ENCODE assay signal across 26 cellular contexts in genomic region chr2:25355270-25355669, GRCh38.
"Had no signal": no experiment of that assay in that cellular context is flagged by ENCODE, and none has a peak within 500 bp of the region (broad histone marks: within the 10 kb centered on the region; RNA-seq: fewer than 3 reads in every experiment).

No MANE protein-coding gene starts in this region.

- H3K79me2 ChIP-seq: hepatocyte had no signal

- ATAC-seq: esophagus mucosa; foreskin keratinocyte; gastroesophageal sphincter; heart left ventricle; left lobe of liver; naive thymus-derived CD8-positive, alpha-beta T cell; psoas muscle; right cardiac atrium; stimulated activated naive B cell treated with anti-CD40 and anti-IgM and Interleukin-4, amounts not matched to agents 10 μg/mL and 1 μg/mL and 100 μg/mL, for 72 hours had no signal

- H3K9me3 Mint-ChIP-seq: stimulated activated naive CD8-positive, alpha-beta T cell treated with anti-CD3 and anti-CD28 coated beads, Interleukin-15, Interleukin-2, amounts not matched to agents 100 ng/mL and 50 ng/mL, for 24 hours had no signal

- H3K4me2 ChIP-seq: hepatocyte had no signal

- H3K27ac Mint-ChIP-seq: endodermal cell; nephron progenitor cell; stimulated activated naive B cell treated with anti-CD40 and anti-IgM and Interleukin-4, amounts not matched to agents 10 μg/mL and 1 μg/mL and 100 μg/mL, for 72 hours; stimulated activated naive CD8-positive, alpha-beta T cell treated with anti-CD3 and anti-CD28 coated beads, Interleukin-15, Interleukin-2, amounts not matched to agents 100 ng/mL and 50 ng/mL, for 24 hours had no signal

- H3K27ac ChIP-seq: epithelial cell of prostate, foreskin keratinocyte, gastroesophageal sphincter, heart left ventricle, hepatocyte, neutrophil, psoas muscle, skin epidermis, spleen, thoracic aorta, tibial nerve, upper lobe of left lung, uterus had no signal

- H2AFZ ChIP-seq: hepatocyte had no signal

- H3K4me3 Mint-ChIP-seq: endodermal cell; naive thymus-derived CD8-positive, alpha-beta T cell; nephron progenitor cell; stimulated activated naive B cell treated with anti-CD40 and anti-IgM and Interleukin-4, amounts not matched to agents 10 μg/mL and 1 μg/mL and 100 μg/mL, for 72 hours; stimulated activated naive CD8-positive, alpha-beta T cell treated with anti-CD3 and anti-CD28 coated beads, Interleukin-15, Interleukin-2, amounts not matched to agents 100 ng/mL and 50 ng/mL, for 24 hours had no signal

- DNase-seq: effector CD8-positive, alpha-beta T cell; foreskin keratinocyte; kidney; mesendoderm; naive thymus-derived CD8-positive, alpha-beta T cell; nephron progenitor cell; right cardiac atrium; spleen; stimulated activated CD4-positive, alpha-beta T cell treated with anti-CD3 and anti-CD28 coated beads, Interleukin-4, amount 100 ng/mL, for 4 hours; stimulated activated naive B cell treated with anti-CD40 and anti-IgM and Interleukin-4, amounts not matched to agents 10 μg/mL and 1 μg/mL and 100 μg/mL, for 72 hours; upper lobe of left lung; uterus had no signal

- H3K36me3 ChIP-seq: gastroesophageal sphincter, heart left ventricle, neutrophil, spleen, thoracic aorta, tibial nerve, upper lobe of left lung, uterus had no signal

- H3K4me3 ChIP-seq: gastroesophageal sphincter, heart left ventricle, hepatocyte, psoas muscle, skin epidermis, spleen, thoracic aorta, tibial nerve, upper lobe of left lung, uterus had no signal

- FAIRE-seq: colon, kidney had no signal

- H3K27me3 Mint-ChIP-seq: stimulated activated naive B cell treated with anti-CD40 and anti-IgM and Interleukin-4, amounts not matched to agents 10 μg/mL and 1 μg/mL and 100 μg/mL, for 72 hours had no signal

- H3K4me1 Mint-ChIP-seq: endodermal cell, nephron progenitor cell had no signal

- H3K9me3 ChIP-seq: gastroesophageal sphincter, heart left ventricle, neutrophil, psoas muscle, spleen, thoracic aorta, tibial nerve, upper lobe of left lung, uterus had no signal

- H3K4me1 ChIP-seq: foreskin keratinocyte, gastroesophageal sphincter, heart left ventricle, psoas muscle, spleen, tibial nerve, upper lobe of left lung, uterus had no signal

- H3K27me3 ChIP-seq: foreskin keratinocyte, gastroesophageal sphincter, heart left ventricle, hepatocyte, spleen, upper lobe of left lung, uterus had no signal
